In genomic region chr17:7837375-7838290, GRCh38 we compare ENCODE assay signal across 8 cellular contexts.
A peak's percentile ranks its signal among the peaks of the same experiment; 100 is the strongest.
DNase-seq lines count a peak whose midpoint lies in the region; ATAC-seq and TF ChIP-seq lines count a peak whose summit lies in the region.

No MANE protein-coding gene starts in this region.

- peak overlapping the region; percentile 92 for H3K27ac Mint-ChIP-seq in activated naive CD8-positive, alpha-beta T cell

- H3K27me3 Mint-ChIP-seq in activated naive CD8-positive, alpha-beta T cell = no peaks in the 10 kb centered on the region

- H3K36me3 ChIP-seq in tibial artery = no peaks in the 10 kb centered on the region

- H3K27me3 ChIP-seq in tibial artery = no peaks in the 10 kb centered on the region

- H3K9me3 ChIP-seq in tibial artery = no peaks in the 10 kb centered on the region

- no peaks in the 10 kb centered on the region for H3K9me3 Mint-ChIP-seq in activated naive CD8-positive, alpha-beta T cell (ENCODE audit: low read depth)

- peak overlapping the region; percentile 90 for H3K4me3 ChIP-seq in AG10803 (ENCODE audit: low read length)
- peak overlapping the region; percentile 83 for H3K4me3 ChIP-seq in HFF-Myc (replicated peaks; ENCODE audit: low read depth, low read length)
- peak overlapping the region; percentile 82 to 90 for H3K4me3 ChIP-seq in tibial artery

- peak overlapping the region; percentile 89 for H3K4me3 Mint-ChIP-seq in activated naive CD8-positive, alpha-beta T cell

- peak overlapping the region; percentile 96 for H3K27ac ChIP-seq in tibial artery

- TF ChIP-seq CTCF in AG10803 (conservative IDR thresholded peaks at IDR 0.05; ENCODE audit: low read length) = no peak
- no peak for TF ChIP-seq CTCF in HFF-Myc (IDR thresholded peaks at IDR 0.05; ENCODE audit: low read depth, low read length, missing control alignments)
- TF ChIP-seq CTCF in tibial artery (IDR thresholded peaks at IDR 0.05) = no peak

- intact Hi-C loops in tibial artery (cut with DNase I; ENCODE audit: low total_unique reads) = no loop called here

- H3K36me3 Mint-ChIP-seq in activated naive CD8-positive, alpha-beta T cell = peaks cover 6% of the 10 kb centered on the region

- H3K4me1 ChIP-seq in tibial artery = peaks cover 4 to 54% (median 40%) of the 10 kb centered on the region in 4 donors

- DNase-seq in AG10803 (ENCODE audit: low read depth) = no peak
- DNase-seq in HFF-Myc (ENCODE audit: extremely low read depth, low read depth) = no peak
- DNase-seq in left kidney (ENCODE audit: low read depth, low spot score) = peak; percentile 37
- no peak for DNase-seq in tibial artery
- DNase-seq in glomerular visceral epithelial cell (ENCODE audit: extremely low spot score) = no peak

- peaks cover 55% of the 10 kb centered on the region for H3K4me1 Mint-ChIP-seq in activated naive CD8-positive, alpha-beta T cell (ENCODE audit: low read depth)

- no peak for ATAC-seq in GM19035 (IDR thresholded peaks at IDR 0.05; ENCODE audit: unreplicated experiment)
- no peak for ATAC-seq in HG03139 (IDR thresholded peaks at IDR 0.05; ENCODE audit: unreplicated experiment)
